10 cellular contexts compared by ENCODE assay signal in genomic region chr3:112463250-112463649, GRCh38. TPM values are rescaled to one million over a fixed set of nuclear protein-coding genes. Genes with fewer than 3 reads are reported as not detected.
DNase-seq lines count a peak whose midpoint lies in the region; ATAC-seq lines count a peak whose summit lies in the region.
"Had no signal": no experiment of that assay in that cellular context is flagged by ENCODE, and none has a peak within 500 bp of the region (broad histone marks: within the 10 kb centered on the region; RNA-seq: fewer than 3 reads in every experiment).

No MANE protein-coding gene starts in this region.

- H3K9me3 ChIP-seq in T-helper 17 cell (ENCODE audit: control insufficient read depth, low read length, poor library complexity, severe bottlenecking): no peaks in the 10 kb centered on the region

- DNase-seq in activated naive CD4-positive, alpha-beta T cell treated with anti-CD3 and anti-CD28 coated beads for 36 hours: peak; percentile 41
- no peak for DNase-seq in activated naive CD4-positive, alpha-beta T cell treated with Interleukin-2 at 50 U/mL for 16 hours
- DNase-seq in T-helper 17 cell: no peak
- DNase-seq in hepatic stellate cell (ENCODE audit: low spot score): no peak
- DNase-seq in SHP77 treated with DMSO at 0.1 percent for 48 hours (lab: John Stamatoyannopoulos, UW): no peak
- no peak for DNase-seq in NCI-H2227 treated with DMSO at 0.1 percent for 48 hours (lab: John Stamatoyannopoulos, UW)
- DNase-seq: NCI-H345 had no signal

- CTCF ChIA-PET in activated naive CD4-positive, alpha-beta T cell treated with anti-CD3 and anti-CD28 coated beads for 36 hours (lab: Charles Lee): no interaction called here

- ATAC-seq in HG02678 (IDR thresholded peaks at IDR 0.05; ENCODE audit: unreplicated experiment): peak; percentile 47
- ATAC-seq in T-helper 17 cell: no peak

- H3K4me3 Mint-ChIP-seq in activated naive CD4-positive, alpha-beta T cell treated with anti-CD3 and anti-CD28 coated beads for 36 hours: peak overlapping the region; percentile 0
- H3K4me3 Mint-ChIP-seq in T-helper 17 cell: peak overlapping the region; percentile 47
- peak overlapping the region; percentile 47 for H3K4me3 Mint-ChIP-seq in stimulated activated naive CD8-positive, alpha-beta T cell treated with anti-CD3 and anti-CD28 coated beads, Interleukin-15, Interleukin-2, amounts not matched to agents 100 ng/mL and 50 ng/mL, for 24 hours

- peaks cover 4% of the 10 kb centered on the region for H3K9me3 Mint-ChIP-seq in activated naive CD4-positive, alpha-beta T cell treated with anti-CD3 and anti-CD28 coated beads for 36 hours
- peaks cover 1% of the 10 kb centered on the region for H3K9me3 Mint-ChIP-seq in stimulated activated naive CD8-positive, alpha-beta T cell treated with anti-CD3 and anti-CD28 coated beads, Interleukin-15, Interleukin-2, amounts not matched to agents 100 ng/mL and 50 ng/mL, for 24 hours

- no peaks in the 10 kb centered on the region for H3K27me3 Mint-ChIP-seq in activated naive CD4-positive, alpha-beta T cell treated with anti-CD3 and anti-CD28 coated beads for 36 hours (ENCODE audit: low read depth)
- H3K27me3 Mint-ChIP-seq in T-helper 17 cell: no peaks in the 10 kb centered on the region
- no peaks in the 10 kb centered on the region for H3K27me3 Mint-ChIP-seq in stimulated activated naive CD8-positive, alpha-beta T cell treated with anti-CD3 and anti-CD28 coated beads, Interleukin-15, Interleukin-2, amounts not matched to agents 100 ng/mL and 50 ng/mL, for 24 hours

- intact Hi-C loops in activated naive CD4-positive, alpha-beta T cell treated with anti-CD3 and anti-CD28 coated beads for 36 hours (cut with micrococcal nuclease): loop anchor here (1.0 to 2.0 kb wide), 6 partner anchors 26 to 105 kb away; partner anchors contain the start of gene ATG3

- H3K4me1 Mint-ChIP-seq in activated naive CD4-positive, alpha-beta T cell treated with anti-CD3 and anti-CD28 coated beads for 36 hours (ENCODE audit: low read depth): peaks cover 77% of the 10 kb centered on the region
- peaks cover 47% of the 10 kb centered on the region for H3K4me1 Mint-ChIP-seq in T-helper 17 cell
- H3K4me1 Mint-ChIP-seq in stimulated activated naive CD8-positive, alpha-beta T cell treated with anti-CD3 and anti-CD28 coated beads, Interleukin-15, Interleukin-2, amounts not matched to agents 100 ng/mL and 50 ng/mL, for 24 hours (ENCODE audit: low read depth): peaks cover 86% of the 10 kb centered on the region

- peaks cover 42% of the 10 kb centered on the region for H3K36me3 Mint-ChIP-seq in activated naive CD4-positive, alpha-beta T cell treated with anti-CD3 and anti-CD28 coated beads for 36 hours (ENCODE audit: low read depth)
- H3K36me3 Mint-ChIP-seq in T-helper 17 cell (ENCODE audit: low read depth): no peaks in the 10 kb centered on the region
- peaks cover 56% of the 10 kb centered on the region for H3K36me3 Mint-ChIP-seq in stimulated activated naive CD8-positive, alpha-beta T cell treated with anti-CD3 and anti-CD28 coated beads, Interleukin-15, Interleukin-2, amounts not matched to agents 100 ng/mL and 50 ng/mL, for 24 hours (ENCODE audit: low read depth)

- peak overlapping the region; percentile 89 for H3K27ac Mint-ChIP-seq in activated naive CD4-positive, alpha-beta T cell treated with anti-CD3 and anti-CD28 coated beads for 36 hours
- H3K27ac Mint-ChIP-seq in T-helper 17 cell: peak overlapping the region; percentile 72
- peak overlapping the region; percentile 69 for H3K27ac Mint-ChIP-seq in stimulated activated naive CD8-positive, alpha-beta T cell treated with anti-CD3 and anti-CD28 coated beads, Interleukin-15, Interleukin-2, amounts not matched to agents 100 ng/mL and 50 ng/mL, for 24 hours

RNA-seq across cellular contexts. Expression of gene BTLA, which starts 36.0 kb away (rescaled TPM):
- 10 to 100 TPM; 70.6 to 73.4 TPM for total RNA-seq in activated naive CD4-positive, alpha-beta T cell treated with anti-CD3 and anti-CD28 coated beads for 36 hours
- total RNA-seq in T-helper 17 cell: 10 to 100 TPM in 1 of 2 donors, 1 to 10 TPM in 1; 9.4 to 16.0 TPM
- total RNA-seq: fibroblast of villous mesenchyme had no signal

Comparison
In these comparisons a context has a peak if more than half of its experiments do, and no peak if none do; other contexts are left out.
1. RNA of gene BTLA, which starts 36.0 kb away (total RNA-seq): 70.6 to 73.4 TPM in activated naive CD4-positive, alpha-beta T cell treated with anti-CD3 and anti-CD28 coated beads for 36 hours; 9.4 to 16.0 TPM in T-helper 17 cell; every median in the first group is over 4 times any median in the second.
2. Peak in every context shown above with its lines, with median percentiles within 50 percentile points of each other: H3K27ac Mint-ChIP-seq and H3K4me3 Mint-ChIP-seq.